Comparison of ENCODE assay signal across 1 cellular context in the genomic region with DNA sequence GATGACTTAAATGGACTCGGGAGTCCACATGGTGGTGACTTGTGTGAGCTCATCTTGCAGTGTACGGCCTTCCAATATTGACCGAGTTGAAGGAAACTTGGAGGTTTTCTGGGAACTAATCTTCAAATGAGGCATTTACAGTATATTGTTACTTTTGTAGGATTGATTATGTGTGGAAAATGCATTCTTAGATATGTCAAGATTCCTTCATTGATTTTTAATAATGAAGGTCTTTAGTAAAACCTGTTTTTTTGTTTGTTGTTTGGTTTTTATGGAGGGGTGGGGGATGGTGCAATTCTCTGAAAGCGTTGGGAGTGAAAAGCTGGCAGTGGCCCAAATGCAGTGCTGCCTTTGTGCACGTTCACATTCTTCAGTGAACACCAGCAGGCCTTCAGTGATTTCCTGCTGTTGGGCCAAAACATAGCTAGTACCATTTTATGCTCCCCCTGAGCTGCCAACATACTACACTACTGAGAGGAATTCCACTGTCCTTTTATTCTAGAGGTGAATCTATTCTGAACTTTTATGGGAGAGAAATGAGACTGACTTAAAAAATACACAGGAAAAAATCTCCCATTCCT.
TF ChIP-seq lines count a peak whose summit lies in the region.

No MANE protein-coding gene starts in this region.

TF ChIP-seq in K562, 482 proteins besides CTCF, POLR2A, EP300 and RAD21 (continued from another document and continues in another):
- TF ChIP-seq, protein P1, sequence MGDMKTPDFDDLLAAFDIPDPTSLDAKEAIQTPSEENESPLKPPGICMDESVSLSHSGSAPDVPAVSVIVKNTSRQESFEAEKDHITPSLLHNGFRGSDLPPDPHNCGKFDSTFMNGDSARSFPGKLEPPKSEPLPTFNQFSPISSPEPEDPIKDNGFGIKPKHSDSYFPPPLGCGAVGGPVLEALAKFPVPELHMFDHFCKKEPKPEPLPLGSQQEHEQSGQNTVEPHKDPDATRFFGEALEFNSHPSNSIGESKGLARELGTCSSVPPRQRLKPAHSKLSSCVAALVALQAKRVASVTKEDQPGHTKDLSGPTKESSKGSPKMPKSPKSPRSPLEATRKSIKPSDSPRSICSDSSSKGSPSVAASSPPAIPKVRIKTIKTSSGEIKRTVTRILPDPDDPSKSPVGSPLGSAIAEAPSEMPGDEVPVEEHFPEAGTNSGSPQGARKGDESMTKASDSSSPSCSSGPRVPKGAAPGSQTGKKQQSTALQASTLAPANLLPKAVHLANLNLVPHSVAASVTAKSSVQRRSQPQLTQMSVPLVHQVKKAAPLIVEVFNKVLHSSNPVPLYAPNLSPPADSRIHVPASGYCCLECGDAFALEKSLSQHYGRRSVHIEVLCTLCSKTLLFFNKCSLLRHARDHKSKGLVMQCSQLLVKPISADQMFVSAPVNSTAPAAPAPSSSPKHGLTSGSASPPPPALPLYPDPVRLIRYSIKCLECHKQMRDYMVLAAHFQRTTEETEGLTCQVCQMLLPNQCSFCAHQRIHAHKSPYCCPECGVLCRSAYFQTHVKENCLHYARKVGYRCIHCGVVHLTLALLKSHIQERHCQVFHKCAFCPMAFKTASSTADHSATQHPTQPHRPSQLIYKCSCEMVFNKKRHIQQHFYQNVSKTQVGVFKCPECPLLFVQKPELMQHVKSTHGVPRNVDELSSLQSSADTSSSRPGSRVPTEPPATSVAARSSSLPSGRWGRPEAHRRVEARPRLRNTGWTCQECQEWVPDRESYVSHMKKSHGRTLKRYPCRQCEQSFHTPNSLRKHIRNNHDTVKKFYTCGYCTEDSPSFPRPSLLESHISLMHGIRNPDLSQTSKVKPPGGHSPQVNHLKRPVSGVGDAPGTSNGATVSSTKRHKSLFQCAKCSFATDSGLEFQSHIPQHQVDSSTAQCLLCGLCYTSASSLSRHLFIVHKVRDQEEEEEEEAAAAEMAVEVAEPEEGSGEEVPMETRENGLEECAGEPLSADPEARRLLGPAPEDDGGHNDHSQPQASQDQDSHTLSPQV (IDR thresholded peaks at IDR 0.05), result peak; percentile 90
- TF ChIP-seq MCM5 (IDR thresholded peaks at IDR 0.05; ENCODE audit: low read depth), result no peak
- no peak for TF ChIP-seq FOXA1 (IDR thresholded peaks at IDR 0.05; ENCODE audit: borderline replicate concordance)
- peak; percentile 56; the same call in 1 of the 2 replicates for TF ChIP-seq DPF2 (IDR thresholded peaks at IDR 0.05)
- no peak for TF ChIP-seq SREBF1 (IDR thresholded peaks at IDR 0.05; ENCODE audit: borderline replicate concordance, low read depth, low read length)
- TF ChIP-seq NFIX (CRISPR knock-in tag; IDR thresholded peaks at IDR 0.05; ENCODE audit: low read depth), result peak; percentile 45; the same call in 1 of the 2 replicates
- no peak for TF ChIP-seq SMAD2 (IDR thresholded peaks at IDR 0.05; ENCODE audit: low read depth, low read length)
- TF ChIP-seq, protein P2, sequence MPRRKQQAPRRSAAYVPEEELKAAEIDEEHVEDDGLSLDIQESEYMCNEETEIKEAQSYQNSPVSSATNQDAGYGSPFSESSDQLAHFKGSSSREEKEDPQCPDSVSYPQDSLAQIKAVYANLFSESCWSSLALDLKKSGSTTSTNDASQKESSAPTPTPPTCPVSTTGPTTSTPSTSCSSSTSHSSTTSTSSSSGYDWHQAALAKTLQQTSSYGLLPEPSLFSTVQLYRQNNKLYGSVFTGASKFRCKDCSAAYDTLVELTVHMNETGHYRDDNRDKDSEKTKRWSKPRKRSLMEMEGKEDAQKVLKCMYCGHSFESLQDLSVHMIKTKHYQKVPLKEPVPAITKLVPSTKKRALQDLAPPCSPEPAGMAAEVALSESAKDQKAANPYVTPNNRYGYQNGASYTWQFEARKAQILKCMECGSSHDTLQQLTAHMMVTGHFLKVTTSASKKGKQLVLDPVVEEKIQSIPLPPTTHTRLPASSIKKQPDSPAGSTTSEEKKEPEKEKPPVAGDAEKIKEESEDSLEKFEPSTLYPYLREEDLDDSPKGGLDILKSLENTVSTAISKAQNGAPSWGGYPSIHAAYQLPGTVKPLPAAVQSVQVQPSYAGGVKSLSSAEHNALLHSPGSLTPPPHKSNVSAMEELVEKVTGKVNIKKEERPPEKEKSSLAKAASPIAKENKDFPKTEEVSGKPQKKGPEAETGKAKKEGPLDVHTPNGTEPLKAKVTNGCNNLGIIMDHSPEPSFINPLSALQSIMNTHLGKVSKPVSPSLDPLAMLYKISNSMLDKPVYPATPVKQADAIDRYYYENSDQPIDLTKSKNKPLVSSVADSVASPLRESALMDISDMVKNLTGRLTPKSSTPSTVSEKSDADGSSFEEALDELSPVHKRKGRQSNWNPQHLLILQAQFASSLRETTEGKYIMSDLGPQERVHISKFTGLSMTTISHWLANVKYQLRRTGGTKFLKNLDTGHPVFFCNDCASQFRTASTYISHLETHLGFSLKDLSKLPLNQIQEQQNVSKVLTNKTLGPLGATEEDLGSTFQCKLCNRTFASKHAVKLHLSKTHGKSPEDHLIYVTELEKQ (CRISPR knock-in tag; IDR thresholded peaks at IDR 0.05), result peak; percentile 81
- peak; percentile 43; the same call in 1 of the 2 replicates for TF ChIP-seq SMARCC2 (IDR thresholded peaks at IDR 0.05; ENCODE audit: low read depth)
- TF ChIP-seq, protein P3, sequence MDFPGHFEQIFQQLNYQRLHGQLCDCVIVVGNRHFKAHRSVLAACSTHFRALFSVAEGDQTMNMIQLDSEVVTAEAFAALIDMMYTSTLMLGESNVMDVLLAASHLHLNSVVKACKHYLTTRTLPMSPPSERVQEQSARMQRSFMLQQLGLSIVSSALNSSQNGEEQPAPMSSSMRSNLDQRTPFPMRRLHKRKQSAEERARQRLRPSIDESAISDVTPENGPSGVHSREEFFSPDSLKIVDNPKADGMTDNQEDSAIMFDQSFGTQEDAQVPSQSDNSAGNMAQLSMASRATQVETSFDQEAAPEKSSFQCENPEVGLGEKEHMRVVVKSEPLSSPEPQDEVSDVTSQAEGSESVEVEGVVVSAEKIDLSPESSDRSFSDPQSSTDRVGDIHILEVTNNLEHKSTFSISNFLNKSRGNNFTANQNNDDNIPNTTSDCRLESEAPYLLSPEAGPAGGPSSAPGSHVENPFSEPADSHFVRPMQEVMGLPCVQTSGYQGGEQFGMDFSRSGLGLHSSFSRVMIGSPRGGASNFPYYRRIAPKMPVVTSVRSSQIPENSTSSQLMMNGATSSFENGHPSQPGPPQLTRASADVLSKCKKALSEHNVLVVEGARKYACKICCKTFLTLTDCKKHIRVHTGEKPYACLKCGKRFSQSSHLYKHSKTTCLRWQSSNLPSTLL (IDR thresholded peaks at IDR 0.05), result no peak
- TF ChIP-seq MTA3 (IDR thresholded peaks at IDR 0.05; ENCODE audit: borderline replicate concordance), result no peak
- no peak for TF ChIP-seq PRPF4 (IDR thresholded peaks at IDR 0.05; ENCODE audit: insufficient read depth, low read depth, low read length, poor library complexity, severe bottlenecking)
- peak; percentile 86 for TF ChIP-seq ZNF589 (CRISPR knock-in tag; IDR thresholded peaks at IDR 0.05; ENCODE audit: low read depth)
- TF ChIP-seq HDAC1 (IDR thresholded peaks at IDR 0.05), result peak in 1 of 2 experiments; percentile 38; a peak in 1 of 4 replicates
- no peak for TF ChIP-seq CBFB (CRISPR knock-in tag; IDR thresholded peaks at IDR 0.05)
- no peak for TF ChIP-seq NR2C2 (CRISPR knock-in tag; IDR thresholded peaks at IDR 0.05)
- TF ChIP-seq NR2C2 (tag; IDR thresholded peaks at IDR 0.05), result peak; percentile 69; the same call in 1 of the 2 replicates
- TF ChIP-seq, protein P4, sequence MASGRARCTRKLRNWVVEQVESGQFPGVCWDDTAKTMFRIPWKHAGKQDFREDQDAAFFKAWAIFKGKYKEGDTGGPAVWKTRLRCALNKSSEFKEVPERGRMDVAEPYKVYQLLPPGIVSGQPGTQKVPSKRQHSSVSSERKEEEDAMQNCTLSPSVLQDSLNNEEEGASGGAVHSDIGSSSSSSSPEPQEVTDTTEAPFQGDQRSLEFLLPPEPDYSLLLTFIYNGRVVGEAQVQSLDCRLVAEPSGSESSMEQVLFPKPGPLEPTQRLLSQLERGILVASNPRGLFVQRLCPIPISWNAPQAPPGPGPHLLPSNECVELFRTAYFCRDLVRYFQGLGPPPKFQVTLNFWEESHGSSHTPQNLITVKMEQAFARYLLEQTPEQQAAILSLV (tag; IDR thresholded peaks at IDR 0.05), result peak; percentile 55; the same call in 1 of the 2 replicates
- TF ChIP-seq, protein P5, sequence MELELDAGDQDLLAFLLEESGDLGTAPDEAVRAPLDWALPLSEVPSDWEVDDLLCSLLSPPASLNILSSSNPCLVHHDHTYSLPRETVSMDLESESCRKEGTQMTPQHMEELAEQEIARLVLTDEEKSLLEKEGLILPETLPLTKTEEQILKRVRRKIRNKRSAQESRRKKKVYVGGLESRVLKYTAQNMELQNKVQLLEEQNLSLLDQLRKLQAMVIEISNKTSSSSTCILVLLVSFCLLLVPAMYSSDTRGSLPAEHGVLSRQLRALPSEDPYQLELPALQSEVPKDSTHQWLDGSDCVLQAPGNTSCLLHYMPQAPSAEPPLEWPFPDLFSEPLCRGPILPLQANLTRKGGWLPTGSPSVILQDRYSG (tag; conservative IDR thresholded peaks at IDR 0.05; ENCODE audit: low read depth), result 0 out of 2 replicates have a peak, but pooled peaks have one; percentile 48
- TF ChIP-seq, protein P6, sequence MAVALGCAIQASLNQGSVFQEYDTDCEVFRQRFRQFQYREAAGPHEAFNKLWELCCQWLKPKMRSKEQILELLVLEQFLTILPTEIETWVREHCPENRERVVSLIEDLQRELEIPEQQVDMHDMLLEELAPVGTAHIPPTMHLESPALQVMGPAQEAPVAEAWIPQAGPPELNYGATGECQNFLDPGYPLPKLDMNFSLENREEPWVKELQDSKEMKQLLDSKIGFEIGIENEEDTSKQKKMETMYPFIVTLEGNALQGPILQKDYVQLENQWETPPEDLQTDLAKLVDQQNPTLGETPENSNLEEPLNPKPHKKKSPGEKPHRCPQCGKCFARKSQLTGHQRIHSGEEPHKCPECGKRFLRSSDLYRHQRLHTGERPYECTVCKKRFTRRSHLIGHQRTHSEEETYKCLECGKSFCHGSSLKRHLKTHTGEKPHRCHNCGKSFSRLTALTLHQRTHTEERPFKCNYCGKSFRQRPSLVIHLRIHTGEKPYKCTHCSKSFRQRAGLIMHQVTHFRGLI (CRISPR knock-in tag; IDR thresholded peaks at IDR 0.05), result peak; percentile 91
- TF ChIP-seq CCAR2 (IDR thresholded peaks at IDR 0.05; ENCODE audit: low read depth, low read length), result no peak
- no peak for TF ChIP-seq ZNF551 (CRISPR knock-in tag; IDR thresholded peaks at IDR 0.05)
- TF ChIP-seq ZNF175 (CRISPR knock-in tag; IDR thresholded peaks at IDR 0.05; ENCODE audit: low read depth), result peak; percentile 96
- TF ChIP-seq BRD9 (IDR thresholded peaks at IDR 0.05; ENCODE audit: low read depth, partially characterized antibody), result peak; percentile 80
- TF ChIP-seq BCOR (IDR thresholded peaks at IDR 0.05), result no peak
- TF ChIP-seq SOX6 (IDR thresholded peaks at IDR 0.05), result peak; percentile 76
- peak; percentile 42; the same call in 1 of the 2 replicates for TF ChIP-seq MYC (IDR thresholded peaks at IDR 0.05; ENCODE audit: low read depth, low read length)
- peak; percentile 29; the same call in 1 of the 2 replicates for TF ChIP-seq MYC (CRISPR knock-in tag; IDR thresholded peaks at IDR 0.05; ENCODE audit: borderline replicate concordance, low read depth)
- peak; percentile 80 for TF ChIP-seq ZNF644 (tag; IDR thresholded peaks at IDR 0.05; ENCODE audit: low read depth)
- peak; percentile 84 for TF ChIP-seq HDAC8 (tag; IDR thresholded peaks at IDR 0.05)
- TF ChIP-seq ZNF174 (CRISPR knock-in tag; IDR thresholded peaks at IDR 0.05), result no peak
- TF ChIP-seq ZNF384 (IDR thresholded peaks at IDR 0.05; ENCODE audit: low read depth, low read length), result 0 out of 2 replicates have a peak, but pooled peaks have one; percentile 18
- TF ChIP-seq, protein P7, sequence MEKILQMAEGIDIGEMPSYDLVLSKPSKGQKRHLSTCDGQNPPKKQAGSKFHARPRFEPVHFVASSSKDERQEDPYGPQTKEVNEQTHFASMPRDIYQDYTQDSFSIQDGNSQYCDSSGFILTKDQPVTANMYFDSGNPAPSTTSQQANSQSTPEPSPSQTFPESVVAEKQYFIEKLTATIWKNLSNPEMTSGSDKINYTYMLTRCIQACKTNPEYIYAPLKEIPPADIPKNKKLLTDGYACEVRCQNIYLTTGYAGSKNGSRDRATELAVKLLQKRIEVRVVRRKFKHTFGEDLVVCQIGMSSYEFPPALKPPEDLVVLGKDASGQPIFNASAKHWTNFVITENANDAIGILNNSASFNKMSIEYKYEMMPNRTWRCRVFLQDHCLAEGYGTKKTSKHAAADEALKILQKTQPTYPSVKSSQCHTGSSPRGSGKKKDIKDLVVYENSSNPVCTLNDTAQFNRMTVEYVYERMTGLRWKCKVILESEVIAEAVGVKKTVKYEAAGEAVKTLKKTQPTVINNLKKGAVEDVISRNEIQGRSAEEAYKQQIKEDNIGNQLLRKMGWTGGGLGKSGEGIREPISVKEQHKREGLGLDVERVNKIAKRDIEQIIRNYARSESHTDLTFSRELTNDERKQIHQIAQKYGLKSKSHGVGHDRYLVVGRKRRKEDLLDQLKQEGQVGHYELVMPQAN (IDR thresholded peaks at IDR 0.05; ENCODE audit: borderline replicate concordance), result no peak
- peak; percentile 64; the same call in 1 of the 2 replicates for TF ChIP-seq NBN (IDR thresholded peaks at IDR 0.05; ENCODE audit: low read depth)
- TF ChIP-seq, protein P8, sequence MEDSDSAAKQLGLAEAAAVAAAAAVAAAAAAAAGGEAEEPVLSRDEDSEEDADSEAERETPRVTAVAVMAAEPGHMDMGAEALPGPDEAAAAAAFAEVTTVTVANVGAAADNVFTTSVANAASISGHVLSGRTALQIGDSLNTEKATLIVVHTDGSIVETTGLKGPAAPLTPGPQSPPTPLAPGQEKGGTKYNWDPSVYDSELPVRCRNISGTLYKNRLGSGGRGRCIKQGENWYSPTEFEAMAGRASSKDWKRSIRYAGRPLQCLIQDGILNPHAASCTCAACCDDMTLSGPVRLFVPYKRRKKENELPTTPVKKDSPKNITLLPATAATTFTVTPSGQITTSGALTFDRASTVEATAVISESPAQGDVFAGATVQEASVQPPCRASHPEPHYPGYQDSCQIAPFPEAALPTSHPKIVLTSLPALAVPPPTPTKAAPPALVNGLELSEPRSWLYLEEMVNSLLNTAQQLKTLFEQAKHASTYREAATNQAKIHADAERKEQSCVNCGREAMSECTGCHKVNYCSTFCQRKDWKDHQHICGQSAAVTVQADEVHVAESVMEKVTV (CRISPR knock-in tag; IDR thresholded peaks at IDR 0.05), result peak; percentile 49
- peak; percentile 40 for TF ChIP-seq CBFA2T3 (IDR thresholded peaks at IDR 0.05)
- TF ChIP-seq ZNF830 (CRISPR knock-in tag; IDR thresholded peaks at IDR 0.05), result no peak
- 0 out of 2 replicates have a peak, but pooled peaks have one; percentile 11 for TF ChIP-seq ILK (tag; IDR thresholded peaks at IDR 0.05; ENCODE audit: borderline replicate concordance, low read depth)
- no peak for TF ChIP-seq HMG20B (CRISPR knock-in tag; IDR thresholded peaks at IDR 0.05)
- TF ChIP-seq, protein P9, sequence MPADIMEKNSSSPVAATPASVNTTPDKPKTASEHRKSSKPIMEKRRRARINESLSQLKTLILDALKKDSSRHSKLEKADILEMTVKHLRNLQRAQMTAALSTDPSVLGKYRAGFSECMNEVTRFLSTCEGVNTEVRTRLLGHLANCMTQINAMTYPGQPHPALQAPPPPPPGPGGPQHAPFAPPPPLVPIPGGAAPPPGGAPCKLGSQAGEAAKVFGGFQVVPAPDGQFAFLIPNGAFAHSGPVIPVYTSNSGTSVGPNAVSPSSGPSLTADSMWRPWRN (IDR thresholded peaks at IDR 0.05; ENCODE audit: low read depth), result no peak
- 0 out of 2 replicates have a peak, but pooled peaks have one; percentile 35 for TF ChIP-seq ZNF134 (CRISPR knock-in tag; conservative IDR thresholded peaks at IDR 0.05)
- TF ChIP-seq DACH1 (IDR thresholded peaks at IDR 0.05; ENCODE audit: partially characterized antibody), result no peak
